Comparison of ENCODE assay signal across 27 cellular contexts in genomic region chr4:5774416-5775056, GRCh38.
DNase-seq lines count a peak whose midpoint lies in the region; ATAC-seq, FAIRE-seq and TF ChIP-seq lines count a peak whose summit lies in the region.
"Had no signal": no experiment of that assay in that cellular context is flagged by ENCODE, and none has a peak within 500 bp of the region (broad histone marks: within the 10 kb centered on the region; RNA-seq: fewer than 3 reads in every experiment).

No MANE protein-coding gene starts in this region.

- POLR2A ChIA-PET in MCF 10A (lab: Yijun Ruan, JAX) (interaction anchor here (0.6 to 1.5 kb wide), 5 partner anchors 50 to 1232 kb away, joined by 3 to 5 read pairs (median 3); partner anchors contain the start of genes EVC and STX18), H1 (lab: Charles Lee; ENCODE audit: partially characterized antibody) (no interaction called here)

- H3K9me3 Mint-ChIP-seq in MCF 10A (ENCODE audit: unreplicated experiment) (peaks cover 8% of the 10 kb centered on the region), nephron progenitor cell (peaks cover 52% of the 10 kb centered on the region)
- H3K9me3 Mint-ChIP-seq in activated T-helper 2 cell treated with anti-CD3 and anti-CD28 coated beads, Interferon-gamma antibody, Interleukin-2, Interleukin-4, amounts not matched to agents 10 μg/mL and 5 μg/mL and 100 μg/mL, durations not matched to agents 14 hours and 24 hours and 36 hours: peaks cover 15% of the 10 kb centered on the region

- no peaks in the 10 kb centered on the region for H3K27me3 ChIP-seq in breast epithelium
- no peaks in the 10 kb centered on the region for H3K27me3 ChIP-seq in H1 (replicated peaks in 1 of 4; ENCODE audit: control insufficient read depth in 3 of 4, extremely low read depth in 1 of 4, insufficient read depth in 3 of 4, low read length in 3 of 4)
- H3K27me3 ChIP-seq in tibial nerve: no peaks in the 10 kb centered on the region
- H3K27me3 ChIP-seq: brain microvascular endothelial cell, esophagus muscularis mucosa, gastrocnemius medialis, neural progenitor cell, tibial artery had no signal

- H3K36me3 ChIP-seq in breast epithelium (no peaks in the 10 kb centered on the region), H1 (ENCODE audit: control insufficient read depth in 2 of 4, insufficient read depth in 4 of 4, low read length in 3 of 4) (peaks cover 0 to 12% (median 4%) of the 10 kb centered on the region in 4 experiments; a peak in 3 of 8 replicates), tibial nerve (peaks cover 0 to 75% (median 0%) of the 10 kb centered on the region in 3 donors)
- H3K36me3 ChIP-seq: gastrocnemius medialis had no signal

- TF ChIP-seq RAD21 in H1 (IDR thresholded peaks at IDR 0.05 in 1 of 2, conservative IDR thresholded peaks at IDR 0.05 in 1 of 2; ENCODE audit: low read depth in 2 of 2, low read length in 2 of 2): no peak

- no peak overlapping the region for H2BK20ac ChIP-seq in H1 (ENCODE audit: low read length)

- H3K27me3 Mint-ChIP-seq in MCF 10A (ENCODE audit: insufficient read depth, unreplicated experiment) (no peaks in the 10 kb centered on the region), nephron progenitor cell (ENCODE audit: low read depth, poor library complexity) (peaks cover 7% of the 10 kb centered on the region)
- H3K27me3 Mint-ChIP-seq in activated T-helper 2 cell treated with anti-CD3 and anti-CD28 coated beads, Interferon-gamma antibody, Interleukin-2, Interleukin-4, amounts not matched to agents 10 μg/mL and 5 μg/mL and 100 μg/mL, durations not matched to agents 14 hours and 24 hours and 36 hours (ENCODE audit: low read depth): no peaks in the 10 kb centered on the region
- H3K27me3 Mint-ChIP-seq: activated CD4-positive, alpha-beta T cell treated with anti-CD3 and anti-CD28 coated beads, Interleukin-2, amount 10 ng/mL, durations not matched to agents 7 days and 5 days; activated naive CD8-positive, alpha-beta T cell treated with anti-CD3 and anti-CD28 coated beads for 36 hours; effector memory CD8-positive, alpha-beta T cell; stimulated activated naive CD8-positive, alpha-beta T cell treated with anti-CD3 and anti-CD28 coated beads, Interleukin-15, amount 100 ng/mL, for 72 hours had no signal

- H3K27ac ChIP-seq in breast epithelium (no peak overlapping the region), H1 (ENCODE audit: low read depth, low read length) (no peak overlapping the region), tibial nerve (no peak overlapping the region)
- H3K27ac ChIP-seq: brain microvascular endothelial cell, esophagus muscularis mucosa, gastrocnemius medialis, KMS-11, neural progenitor cell had no signal

- H2BK15ac ChIP-seq in H1 (ENCODE audit: low read length): no peak overlapping the region

- no peaks in the 10 kb centered on the region for H3K79me2 ChIP-seq in H1 (ENCODE audit: control insufficient read depth in 1 of 2, insufficient read depth in 2 of 2, low read length in 2 of 2)

- H3K27ac Mint-ChIP-seq in MCF 10A (ENCODE audit: low read depth, unreplicated experiment): peak overlapping the region; percentile 97
- H3K27ac Mint-ChIP-seq in nephron progenitor cell: peak overlapping the region; percentile 87
- no peak overlapping the region for H3K27ac Mint-ChIP-seq in activated T-helper 2 cell treated with anti-CD3 and anti-CD28 coated beads, Interferon-gamma antibody, Interleukin-2, Interleukin-4, amounts not matched to agents 10 μg/mL and 5 μg/mL and 100 μg/mL, durations not matched to agents 14 hours and 24 hours and 36 hours
- H3K27ac Mint-ChIP-seq: activated CD4-positive, alpha-beta T cell treated with anti-CD3 and anti-CD28 coated beads, Interleukin-2, amount 10 ng/mL, durations not matched to agents 7 days and 5 days; activated naive CD8-positive, alpha-beta T cell treated with anti-CD3 and anti-CD28 coated beads for 36 hours; CD8-positive, alpha-beta memory T cell; effector memory CD8-positive, alpha-beta T cell; neural progenitor cell; stimulated activated naive CD8-positive, alpha-beta T cell treated with anti-CD3 and anti-CD28 coated beads, Interleukin-15, amount 100 ng/mL, for 72 hours had no signal

- no peak overlapping the region; a peak in 1 of 4 replicates for H3K4me2 ChIP-seq in H1 (ENCODE audit: insufficient read depth in 1 of 2, low read depth in 2 of 2, low read length in 2 of 2)
- H3K4me2 ChIP-seq: KMS-11, neural progenitor cell had no signal

- no peaks in the 10 kb centered on the region for H3K23me2 ChIP-seq in H1 (ENCODE audit: low read depth, low read length)

- H2BK12ac ChIP-seq in H1 (ENCODE audit: low read depth, low read length): no peak overlapping the region

- H4K20me1 ChIP-seq in H1 (replicated peaks in 1 of 2; ENCODE audit: control insufficient read depth in 1 of 2, insufficient read depth in 2 of 2, low read length in 2 of 2): no peaks in the 10 kb centered on the region

- no peak for TF ChIP-seq POLR2A in breast epithelium (IDR thresholded peaks at IDR 0.05)
- no peak for TF ChIP-seq POLR2A in H1 (IDR thresholded peaks at IDR 0.05; ENCODE audit: control extremely low read depth in 1 of 2, low read depth in 2 of 2, low read length in 2 of 2)
- no peak for TF ChIP-seq POLR2A in tibial nerve (IDR thresholded peaks at IDR 0.05)

- peaks cover 15 to 31% of the 10 kb centered on the region in 2 donors for H3K9me3 ChIP-seq in breast epithelium
- peaks cover 20 to 30% of the 10 kb centered on the region in 2 experiments for H3K9me3 ChIP-seq in H1 (ENCODE audit: insufficient read depth in 2 of 2, low read depth in 1 of 2, low read length in 1 of 2)
- H3K9me3 ChIP-seq in tibial nerve: peaks cover 0 to 26% (median 7%) of the 10 kb centered on the region in 4 donors
- H3K9me3 ChIP-seq: gastrocnemius medialis had no signal

- no peak for TF ChIP-seq EP300 in H1 (IDR thresholded peaks at IDR 0.05; ENCODE audit: borderline replicate concordance in 1 of 2, low read depth in 2 of 2, low read length in 2 of 2)
- TF ChIP-seq EP300 in tibial nerve (IDR thresholded peaks at IDR 0.05): no peak

- no peaks in the 10 kb centered on the region for H3K4me1 ChIP-seq in breast epithelium
- H3K4me1 ChIP-seq in H1 (replicated peaks in 1 of 4; ENCODE audit: control insufficient read depth in 3 of 4, insufficient read depth in 4 of 4, low read length in 3 of 4): peaks cover 0 to 6% (median 3%) of the 10 kb centered on the region in 4 experiments; a peak in 3 of 7 replicates
- H3K4me1 ChIP-seq in tibial nerve: no peaks in the 10 kb centered on the region
- H3K4me1 ChIP-seq: esophagus muscularis mucosa, neural progenitor cell had no signal

- H3K14ac ChIP-seq in H1 (ENCODE audit: insufficient read length): no peak overlapping the region

- no peak overlapping the region for H3K4me3 ChIP-seq in breast epithelium
- H3K4me3 ChIP-seq in H1 (ENCODE audit: extremely low read depth in 1 of 4, insufficient read depth in 2 of 4, low read depth in 3 of 4, low read length in 4 of 4): no peak overlapping the region
- no peak overlapping the region for H3K4me3 ChIP-seq in tibial nerve
- H3K4me3 ChIP-seq: esophagus muscularis mucosa, gastrocnemius medialis, neural progenitor cell, tibial artery had no signal

- H4K8ac ChIP-seq in H1 (ENCODE audit: extremely low read depth, insufficient read depth, low read length): no peak overlapping the region

- H2AFZ ChIP-seq in H1 (ENCODE audit: low read length): no peak overlapping the region
- H2AFZ ChIP-seq: neural progenitor cell had no signal

- H3K36me3 Mint-ChIP-seq in MCF 10A (ENCODE audit: insufficient read depth, unreplicated experiment) (peaks cover 20% of the 10 kb centered on the region), nephron progenitor cell (ENCODE audit: low read depth) (peaks cover 62% of the 10 kb centered on the region)
- no peaks in the 10 kb centered on the region for H3K36me3 Mint-ChIP-seq in activated T-helper 2 cell treated with anti-CD3 and anti-CD28 coated beads, Interferon-gamma antibody, Interleukin-2, Interleukin-4, amounts not matched to agents 10 μg/mL and 5 μg/mL and 100 μg/mL, durations not matched to agents 14 hours and 24 hours and 36 hours (ENCODE audit: low read depth)
- H3K36me3 Mint-ChIP-seq: CD8-positive, alpha-beta memory T cell had no signal

- no peak overlapping the region for H3K9ac ChIP-seq in H1 (replicated peaks in 1 of 4; ENCODE audit: extremely low read depth in 1 of 4, low read depth in 3 of 4, low read length in 3 of 4)
- H3K9ac ChIP-seq: KMS-11, neural progenitor cell had no signal

- H3K79me1 ChIP-seq in H1 (ENCODE audit: low read depth, low read length): no peaks in the 10 kb centered on the region

- no peak overlapping the region for H2AK5ac ChIP-seq in H1 (ENCODE audit: low read depth, low read length)

- no peak for ATAC-seq in GM19463 (IDR thresholded peaks at IDR 0.05; ENCODE audit: unreplicated experiment)
- ATAC-seq: effector memory CD8-positive, alpha-beta T cell; gastrocnemius medialis; sciatic nerve; SK-N-SH treated with all-trans-retinoic acid at 6 μM for 48 hours; stimulated activated naive CD8-positive, alpha-beta T cell treated with anti-CD3 and anti-CD28 coated beads, Interleukin-15, amount 100 ng/mL, for 72 hours had no signal

- peaks cover 21% of the 10 kb centered on the region for H3K4me1 Mint-ChIP-seq in MCF 10A (ENCODE audit: insufficient read depth, unreplicated experiment)
- H3K4me1 Mint-ChIP-seq in nephron progenitor cell: peaks cover 30% of the 10 kb centered on the region
- no peaks in the 10 kb centered on the region for H3K4me1 Mint-ChIP-seq in activated T-helper 2 cell treated with anti-CD3 and anti-CD28 coated beads, Interferon-gamma antibody, Interleukin-2, Interleukin-4, amounts not matched to agents 10 μg/mL and 5 μg/mL and 100 μg/mL, durations not matched to agents 14 hours and 24 hours and 36 hours (ENCODE audit: low read depth)
- H3K4me1 Mint-ChIP-seq: activated CD4-positive, alpha-beta T cell treated with anti-CD3 and anti-CD28 coated beads, Interleukin-2, amount 10 ng/mL, durations not matched to agents 7 days and 5 days; activated naive CD8-positive, alpha-beta T cell treated with anti-CD3 and anti-CD28 coated beads for 36 hours; CD8-positive, alpha-beta memory T cell; neural progenitor cell; stimulated activated naive CD8-positive, alpha-beta T cell treated with anti-CD3 and anti-CD28 coated beads, Interleukin-15, amount 100 ng/mL, for 72 hours had no signal

- no peak overlapping the region for H4K91ac ChIP-seq in H1 (replicated peaks; ENCODE audit: insufficient read length, low read length)

- no peak overlapping the region for H3K23ac ChIP-seq in H1 (ENCODE audit: insufficient read length)

- 92% methylated on average over 2 of the region's 2 CpGs; no CpG with 5 or more reads in 1 of the 2 experiments for WGBS in H1 (ENCODE audit: extremely low coverage in 1 of 2, insufficient coverage in 1 of 2, insufficient read length in 1 of 2, insufficient replicate concordance in 2 of 2, low coverage in 1 of 2, low lambda C conversion rate in 2 of 2, missing lambda C conversion rate in 1 of 2), 2 experiments
- 61 to 78% methylated on average over 2 of the region's 2 CpGs for WGBS in tibial nerve, 2 donors

- H3K18ac ChIP-seq in H1 (ENCODE audit: extremely low read depth, low read length): no peak overlapping the region

- H3K4ac ChIP-seq in H1 (replicated peaks; ENCODE audit: insufficient read length, low read depth, low read length): no peak overlapping the region

- H2BK5ac ChIP-seq in H1 (ENCODE audit: low read depth, low read length): 0 out of 2 replicates have a peak overlapping the region, but pooled peaks have one; percentile 97

- FAIRE-seq in H1 (lab: Jason Lieb, UNC) (no peak), GM19239 (lab: Jason Lieb, UNC) (no peak)
- FAIRE-seq: A204.1 had no signal

- no TSS peak for BruUV-seq in MCF 10A (replicated peaks; lab: Mats Ljungman, UMichigan)

- H4K5ac ChIP-seq in H1 (ENCODE audit: insufficient read length, low read depth, low read length): no peak overlapping the region

- TF ChIP-seq CTCF in MCF 10A (IDR thresholded peaks at IDR 0.05; ENCODE audit: unreplicated experiment) (no peak), breast epithelium (IDR thresholded peaks at IDR 0.05) (no peak), H1 (IDR thresholded peaks at IDR 0.05; ENCODE audit: control extremely low read depth in 1 of 3, insufficient read depth in 1 of 3, low read depth in 1 of 3, low read length in 3 of 3) (no peak), nephron progenitor cell (IDR thresholded peaks at IDR 0.05) (no peak), tibial nerve (IDR thresholded peaks at IDR 0.05) (no peak)

- CTCF ChIA-PET in MCF 10A (lab: Yijun Ruan, JAX): interaction anchor here (0.7 to 2.5 kb wide), 4 partner anchors 9 to 16 kb away, joined by 3 to 8 read pairs (median 3); no protein-coding TSS in a partner anchor
- CTCF ChIA-PET in H1 (lab: Charles Lee; ENCODE audit: partially characterized antibody): interaction anchor here (0.7 to 1.2 kb wide), 3 partner anchors 16 to 24 kb away, joined by 3 to 4 read pairs (median 3); no protein-coding TSS in a partner anchor

- H3K4me3 Mint-ChIP-seq in MCF 10A (ENCODE audit: unreplicated experiment) (no peak overlapping the region), nephron progenitor cell (no peak overlapping the region)
- H3K4me3 Mint-ChIP-seq in activated T-helper 2 cell treated with anti-CD3 and anti-CD28 coated beads, Interferon-gamma antibody, Interleukin-2, Interleukin-4, amounts not matched to agents 10 μg/mL and 5 μg/mL and 100 μg/mL, durations not matched to agents 14 hours and 24 hours and 36 hours (ENCODE audit: low read depth): no peak overlapping the region
- H3K4me3 Mint-ChIP-seq: activated CD4-positive, alpha-beta T cell treated with anti-CD3 and anti-CD28 coated beads, Interleukin-2, amount 10 ng/mL, durations not matched to agents 7 days and 5 days; activated naive CD8-positive, alpha-beta T cell treated with anti-CD3 and anti-CD28 coated beads for 36 hours; CD8-positive, alpha-beta memory T cell; effector memory CD8-positive, alpha-beta T cell; neural progenitor cell; stimulated activated naive CD8-positive, alpha-beta T cell treated with anti-CD3 and anti-CD28 coated beads, Interleukin-15, amount 100 ng/mL, for 72 hours had no signal

- no peak overlapping the region for H3K56ac ChIP-seq in H1 (replicated peaks; ENCODE audit: insufficient read length, low read depth, low read length)

- intact Hi-C loops in MCF 10A (cut with micrococcal nuclease): no loop called here
- intact Hi-C loops in breast epithelium (cut with DNase I; ENCODE audit: low total_unique reads): loop anchor here (5.0 kb wide), 1 partner anchor 1197 kb away; no protein-coding TSS in a partner anchor
- intact Hi-C loops in activated T-helper 2 cell treated with anti-CD3 and anti-CD28 coated beads, Interferon-gamma antibody, Interleukin-2, Interleukin-4, amounts not matched to agents 10 μg/mL and 5 μg/mL and 100 μg/mL, durations not matched to agents 14 hours and 24 hours and 36 hours (cut with micrococcal nuclease): no loop called here

- DNase-seq in MCF 10A (ENCODE audit: unreplicated experiment) (no peak), breast epithelium (ENCODE audit: low spot score in 2 of 2) (no peak), H1 (ENCODE audit: low read depth in 1 of 2, low spot score in 2 of 2) (peak in 1 of 2 experiments; percentile 24), nephron progenitor cell (no peak), tibial nerve (ENCODE audit: low spot score in 2 of 2) (no peak), GM19239 (ENCODE audit: insufficient read length, low spot score) (no peak)
- DNase-seq in activated T-helper 2 cell treated with anti-CD3 and anti-CD28 coated beads, Interferon-gamma antibody, Interleukin-2, Interleukin-4, amounts not matched to agents 10 μg/mL and 5 μg/mL and 100 μg/mL, durations not matched to agents 14 hours and 24 hours and 36 hours (ENCODE audit: low spot score): no peak
- DNase-seq: activated CD4-positive, alpha-beta T cell treated with anti-CD3 and anti-CD28 coated beads, Interleukin-2, amount 10 ng/mL, durations not matched to agents 7 days and 5 days; activated naive CD8-positive, alpha-beta T cell treated with anti-CD3 and anti-CD28 coated beads for 36 hours; brain microvascular endothelial cell; CD8-positive, alpha-beta memory T cell; effector memory CD8-positive, alpha-beta T cell; gastrocnemius medialis; hypothalamus; MV-4-11; NCI-H2171 treated with DMSO at 0.1 percent for 48 hours; NCI-H526; RPMI8226; stimulated activated naive CD8-positive, alpha-beta T cell treated with anti-CD3 and anti-CD28 coated beads, Interleukin-15, amount 100 ng/mL, for 72 hours had no signal

- H2BK120ac ChIP-seq in H1 (replicated peaks; ENCODE audit: low read depth, low read length): no peak overlapping the region
